In genomic region chr1:28789816-28790215, GRCh38 we compare ENCODE assay signal across 4 cellular contexts.
"Had no signal": no experiment of that assay in that cellular context is flagged by ENCODE, and none has a peak within 500 bp of the region (broad histone marks: within the 10 kb centered on the region; RNA-seq: fewer than 3 reads in every experiment).

No MANE protein-coding gene starts in this region.

- H3K9me3 Mint-ChIP-seq: GM23338, H9 had no signal

- H3K4me3 ChIP-seq: GM23338 had no signal

- H3K4me2 ChIP-seq: GM23338 had no signal

- H3K4me3 Mint-ChIP-seq: GM23338, H9 had no signal

- H3K27ac Mint-ChIP-seq: GM23338, H9 had no signal

- DNase-seq: H9, HCEC 1CT, IMR-90 had no signal

- ATAC-seq: GM23338 had no signal
